34 cellular contexts compared by ENCODE assay signal in the genomic region with DNA sequence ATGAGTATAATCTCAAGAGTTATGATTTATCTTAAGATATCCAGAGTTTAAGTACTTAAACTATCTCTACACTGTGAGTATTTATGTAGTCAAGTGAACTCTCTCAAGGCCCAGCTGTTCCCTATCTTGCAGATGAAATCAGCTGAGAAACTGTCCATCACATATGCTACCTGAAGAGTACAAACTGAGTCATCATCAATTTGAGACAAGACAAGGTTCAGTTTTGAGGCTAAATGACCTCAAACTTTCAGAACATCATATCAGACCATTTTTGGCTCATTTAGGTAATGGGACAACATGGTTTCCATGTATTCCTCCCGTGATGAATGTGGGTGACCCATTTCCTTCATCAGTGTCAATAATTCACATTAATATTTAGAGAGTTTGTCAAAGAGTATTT.
"Had no signal": no experiment of that assay in that cellular context is flagged by ENCODE, and none has a peak within 500 bp of the region (broad histone marks: within the 10 kb centered on the region; RNA-seq: fewer than 3 reads in every experiment).

No MANE protein-coding gene starts in this region.

- H3K4me3 Mint-ChIP-seq: activated B cell treated with CpG ODN at 0.5 μM for 24 hours; activated CD4-positive, alpha-beta memory T cell treated with anti-CD3 and anti-CD28 coated beads for 36 hours; activated CD4-positive, alpha-beta T cell treated with anti-CD3 and anti-CD28 coated beads, Interleukin-2, amount 10 ng/mL, durations not matched to agents 24 days and 14 days; activated CD8-positive, alpha-beta T cell treated with anti-CD3 and anti-CD28 coated beads for 36 hours; activated naive CD4-positive, alpha-beta T cell treated with anti-CD3 and anti-CD28 coated beads for 36 hours; activated naive CD8-positive, alpha-beta T cell treated with anti-CD3 and anti-CD28 coated beads for 36 hours; activated T-cell treated with anti-CD3 and anti-CD28 coated beads, Interleukin-2, amount 50 U/mL, for 4 hours; activated T-cell treated with anti-CD3 and anti-CD28 coated beads, Interleukin-2, amount 50 U/mL, for 72 hours; activated T-helper 1 cell treated with anti-CD3 and anti-CD28 coated beads, Interleukin-12 subunit alpha, Interleukin-12 subunit beta, Interleukin-2, Interleukin-4 antibody, amounts not matched to agents 30 ng/mL and 10 ng/mL and 1 ng/mL, durations not matched to agents 14 hours and 24 hours and 36 hours; activated T-helper 17 cell treated with anti-CD3 and anti-CD28 coated beads, Interleukin-2, amount 50 U/mL, for 72 hours; T-helper 1 cell treated with Interleukin-12 subunit alpha and Interleukin-12 subunit beta and Interleukin-4 antibody, amounts not matched to agents 30 μg/mL and 1 μg/mL, for 36 hours; T-helper 2 cell treated with Interferon-gamma antibody and Interleukin-4, amounts not matched to agents 5 μg/mL and 100 μg/mL, for 36 hours had no signal

- H3K4me1 Mint-ChIP-seq: activated B cell treated with CpG ODN at 0.5 μM for 24 hours; activated CD4-positive, alpha-beta T cell treated with anti-CD3 and anti-CD28 coated beads, Interleukin-2, amount 10 ng/mL, durations not matched to agents 24 days and 14 days; activated naive CD8-positive, alpha-beta T cell treated with anti-CD3 and anti-CD28 coated beads for 36 hours; activated T-helper 17 cell treated with anti-CD3 and anti-CD28 coated beads, Interleukin-2, amount 50 U/mL, for 72 hours had no signal

- ATAC-seq: activated CD8-positive, alpha-beta T cell treated with anti-CD3 and anti-CD28 coated beads for 36 hours; activated naive CD4-positive, alpha-beta T cell treated with anti-CD3 and anti-CD28 coated beads, Interleukin-2, amount 50 U/mL, for 72 hours; activated T-cell treated with anti-CD3 and anti-CD28 coated beads, Interleukin-2, amount 50 U/mL, for 4 hours; activated T-cell treated with anti-CD3 and anti-CD28 coated beads, Interleukin-2, amount 50 U/mL, for 72 hours; activated T-helper 17 cell treated with anti-CD3 and anti-CD28 coated beads, Interleukin-2, amount 50 U/mL, for 72 hours; body of pancreas had no signal

- H3K27ac Mint-ChIP-seq: activated B cell treated with CpG ODN at 0.5 μM for 24 hours; activated CD4-positive, alpha-beta memory T cell treated with anti-CD3 and anti-CD28 coated beads for 36 hours; activated CD4-positive, alpha-beta T cell treated with anti-CD3 and anti-CD28 coated beads, Interleukin-2, amount 10 ng/mL, durations not matched to agents 24 days and 14 days; activated CD8-positive, alpha-beta T cell treated with anti-CD3 and anti-CD28 coated beads for 36 hours; activated naive CD4-positive, alpha-beta T cell treated with anti-CD3 and anti-CD28 coated beads for 36 hours; activated naive CD4-positive, alpha-beta T cell treated with anti-CD3 and anti-CD28 coated beads, Interleukin-2, amount 50 U/mL, for 72 hours; activated naive CD8-positive, alpha-beta T cell treated with anti-CD3 and anti-CD28 coated beads for 36 hours; activated T-cell treated with anti-CD3 and anti-CD28 coated beads, Interleukin-2, amount 50 U/mL, for 72 hours; activated T-helper 1 cell treated with anti-CD3 and anti-CD28 coated beads, Interleukin-12 subunit alpha, Interleukin-12 subunit beta, Interleukin-2, Interleukin-4 antibody, amounts not matched to agents 30 ng/mL and 10 ng/mL and 1 ng/mL, durations not matched to agents 14 hours and 24 hours and 36 hours; activated T-helper 17 cell treated with anti-CD3 and anti-CD28 coated beads, Interleukin-2, amount 50 U/mL, for 72 hours; T-helper 1 cell treated with Interleukin-12 subunit alpha and Interleukin-12 subunit beta and Interleukin-4 antibody, amounts not matched to agents 30 μg/mL and 1 μg/mL, for 36 hours; T-helper 2 cell treated with Interferon-gamma antibody and Interleukin-4, amounts not matched to agents 5 μg/mL and 100 μg/mL, for 36 hours had no signal

- H3K9me3 ChIP-seq: adrenal gland, body of pancreas had no signal

- H3K4me3 ChIP-seq: adrenal gland, body of pancreas, breast epithelium had no signal

- H3K36me3 Mint-ChIP-seq: activated CD4-positive, alpha-beta memory T cell treated with anti-CD3 and anti-CD28 coated beads for 36 hours; activated naive CD8-positive, alpha-beta T cell treated with anti-CD3 and anti-CD28 coated beads for 36 hours had no signal

- H3K27me3 ChIP-seq: adrenal gland, body of pancreas, brain microvascular endothelial cell, breast epithelium had no signal

- H3K36me3 ChIP-seq: adrenal gland, brain microvascular endothelial cell, breast epithelium had no signal

- DNase-seq: activated B cell treated with CpG ODN at 0.5 μM for 24 hours; activated CD4-positive, alpha-beta memory T cell treated with anti-CD3 and anti-CD28 coated beads for 36 hours; activated CD4-positive, alpha-beta T cell treated with anti-CD3 and anti-CD28 coated beads for 4 hours; activated CD4-positive, alpha-beta T cell treated with anti-CD3 and anti-CD28 coated beads, Interleukin-2, amount 10 ng/mL, durations not matched to agents 24 days and 14 days; activated CD4-positive, alpha-beta T cell treated with anti-CD3 and anti-CD28 coated beads, Interleukin-2, amount 50 U/mL, for 1 hour; activated CD4-positive, alpha-beta T cell treated with anti-CD3 and anti-CD28 coated beads, Interleukin-2, amount 50 U/mL, for 4 hours; activated CD4-positive, CD25-positive, alpha-beta regulatory T cell treated with anti-CD3 and anti-CD28 coated beads, Interleukin-2, amount 50 U/mL, for 72 hours; activated CD8-positive, alpha-beta memory T cell treated with anti-CD3 and anti-CD28 coated beads, Interleukin-2, amount 50 U/mL, for 4 hours; activated CD8-positive, alpha-beta T cell treated with anti-CD3 and anti-CD28 coated beads for 36 hours; activated effector memory CD4-positive, alpha-beta T cell treated with anti-CD3 and anti-CD28 coated beads, Interleukin-2, amount 50 U/mL, for 16 hours; activated gamma-delta T cell treated with Interleukin-2 at 50 U/mL for 16 hours; activated naive CD4-positive, alpha-beta T cell; activated naive CD4-positive, alpha-beta T cell treated with anti-CD3 and anti-CD28 coated beads for 36 hours; activated naive CD4-positive, alpha-beta T cell treated with anti-CD3 and anti-CD28 coated beads, Interleukin-2, amount 50 U/mL, for 16 hours; activated naive CD8-positive, alpha-beta T cell treated with anti-CD3 and anti-CD28 coated beads for 36 hours; activated T-cell treated with anti-CD3 and anti-CD28 coated beads for 4 hours; activated T-cell treated with anti-CD3 and anti-CD28 coated beads, Interleukin-2, amount 50 U/mL, for 1 hour; activated T-cell treated with anti-CD3 and anti-CD28 coated beads, Interleukin-2, amount 50 U/mL, for 4 hours; activated T-cell treated with anti-CD3 and anti-CD28 coated beads, Interleukin-2, amount 50 U/mL, for 72 hours; adrenal gland; amniotic stem cell; aorta; body of pancreas; brain microvascular endothelial cell; central memory CD4-positive, alpha-beta T cell; T-helper 2 cell; T-helper 9 cell had no signal

- H3K27ac ChIP-seq: adrenal gland, body of pancreas, brain microvascular endothelial cell, breast epithelium, VCaP had no signal

- H3K4me1 ChIP-seq: breast epithelium had no signal
